8 cellular contexts compared by ENCODE assay signal in the genomic region with DNA sequence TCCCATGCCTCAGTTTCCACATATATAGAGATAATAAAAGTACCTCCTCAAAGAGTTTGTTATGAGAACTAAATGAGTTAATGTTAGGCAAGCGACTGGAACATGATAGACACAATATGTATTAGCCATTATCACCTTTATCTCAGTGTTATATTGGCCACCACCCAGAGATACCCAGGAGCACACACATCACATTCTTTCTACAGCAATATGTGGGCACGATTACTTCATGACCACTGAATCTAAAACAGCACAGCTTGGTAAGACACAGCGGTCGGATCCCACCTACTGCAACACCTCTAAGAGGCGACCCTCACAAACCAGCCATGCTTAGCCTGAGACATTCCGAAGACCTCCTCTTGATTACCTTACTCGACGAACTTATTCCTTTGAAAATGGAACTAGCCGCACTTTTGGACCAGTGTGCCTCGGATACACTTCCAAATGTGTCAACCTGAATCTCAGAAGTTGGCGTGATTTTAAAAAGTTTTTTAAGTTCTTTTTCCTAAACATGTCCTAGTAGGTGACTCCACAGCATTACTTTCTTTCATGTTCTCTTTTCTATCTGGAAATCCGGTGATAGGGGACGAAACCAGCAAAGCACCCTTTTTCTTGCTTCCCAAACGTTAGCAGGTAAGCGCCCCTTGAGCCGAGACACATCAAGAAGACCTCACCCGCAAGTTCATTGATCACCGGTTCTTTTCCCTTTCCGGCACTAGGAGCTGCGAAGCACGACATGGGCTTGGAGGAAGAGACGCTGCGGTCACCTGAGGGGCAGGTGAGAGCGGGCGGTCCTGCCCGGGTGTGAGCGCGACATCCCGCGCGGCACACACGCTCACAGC. TPM values are rescaled to one million over a fixed set of nuclear protein-coding genes. Genes with fewer than 3 reads are reported as not detected.
DNase-seq lines count a peak whose midpoint lies in the region; ATAC-seq and TF ChIP-seq lines count a peak whose summit lies in the region.

No MANE protein-coding gene starts in this region.

- H3K4me3 ChIP-seq in NB4 (ENCODE audit: low read depth, low read length) (peak overlapping the region; percentile 78), cardiac fibroblast (replicated peaks in 1 of 2; ENCODE audit: low read depth in 2 of 2, low read length in 2 of 2) (peak overlapping the region; percentile 93 to 95), mesodermal cell (ENCODE audit: extremely low read depth, insufficient read depth, low read length, poor library complexity, severe bottlenecking) (peak overlapping the region; percentile 70)

- H3K36me3 Mint-ChIP-seq in activated CD4-positive, alpha-beta T cell treated with anti-CD3 and anti-CD28 coated beads for 36 hours (ENCODE audit: low read depth) = peaks cover 8% of the 10 kb centered on the region

- no peak for DNase-seq in activated CD4-positive, alpha-beta T cell treated with anti-CD3 and anti-CD28 coated beads for 36 hours
- DNase-seq in activated CD4-positive, alpha-beta T cell treated with anti-CD3 and anti-CD28 coated beads for 1 hour = no peak
- DNase-seq in NB4 (ENCODE audit: low read depth) (peak; percentile 51), cardiac fibroblast (ENCODE audit: low read depth in 2 of 2) (no peak), NCI-H187 (lab: John Stamatoyannopoulos, UW) (no peak), putamen (ENCODE audit: low spot score) (no peak)
- no peak for DNase-seq in activated CD4-positive, CD25-positive, alpha-beta regulatory T cell (lab: John Stamatoyannopoulos, UW)

- no peaks in the 10 kb centered on the region for H3K27me3 Mint-ChIP-seq in activated CD4-positive, alpha-beta T cell treated with anti-CD3 and anti-CD28 coated beads for 36 hours

- CTCF ChIA-PET in activated CD4-positive, alpha-beta T cell treated with anti-CD3 and anti-CD28 coated beads for 36 hours (lab: Charles Lee) = no interaction called here

- no peak overlapping the region for H3K27ac ChIP-seq in mesodermal cell (ENCODE audit: low read depth, low read length, severe bottlenecking)

- TF ChIP-seq POLR2A in NB4 (IDR thresholded peaks at IDR 0.05; ENCODE audit: extremely low read depth, insufficient read length) = no peak

- no peaks in the 10 kb centered on the region for H3K9me3 ChIP-seq in mesodermal cell (ENCODE audit: control insufficient read depth, low read length)

- H3K4me1 Mint-ChIP-seq in activated CD4-positive, alpha-beta T cell treated with anti-CD3 and anti-CD28 coated beads for 36 hours = peaks cover 57% of the 10 kb centered on the region

- peak overlapping the region; percentile 79 for H3K27ac Mint-ChIP-seq in activated CD4-positive, alpha-beta T cell treated with anti-CD3 and anti-CD28 coated beads for 36 hours

- no peaks in the 10 kb centered on the region for H3K4me1 ChIP-seq in mesodermal cell (ENCODE audit: control insufficient read depth, insufficient read depth, low read length, poor library complexity, severe bottlenecking)

- peak overlapping the region; percentile 91 for H3K4me3 Mint-ChIP-seq in activated CD4-positive, alpha-beta T cell treated with anti-CD3 and anti-CD28 coated beads for 36 hours

- ATAC-seq in activated CD4-positive, alpha-beta T cell treated with anti-CD3 and anti-CD28 coated beads for 36 hours = no peak

- POLR2A ChIA-PET in activated CD4-positive, alpha-beta T cell treated with anti-CD3 and anti-CD28 coated beads for 36 hours (lab: Charles Lee) = no interaction called here

- intact Hi-C loops in activated CD4-positive, alpha-beta T cell treated with anti-CD3 and anti-CD28 coated beads for 36 hours (cut with DNase I, micrococcal nuclease) = loop anchor here (1.0 to 5.0 kb wide), 7 partner anchors 58 to 745 kb away; partner anchors contain the start of genes WRNIP1 (in 2 of the 2) and FOXC1 (in 1 of the 2)

- H3K36me3 ChIP-seq in mesodermal cell (ENCODE audit: control insufficient read depth, insufficient read depth, low read length) = no peaks in the 10 kb centered on the region

- TF ChIP-seq CTCF in NB4 (IDR thresholded peaks at IDR 0.05; ENCODE audit: low read depth, low read length) (no peak), cardiac fibroblast (IDR thresholded peaks at IDR 0.05; ENCODE audit: low read depth, low read length) (no peak)

- WGBS in mesodermal cell (ENCODE audit: insufficient coverage in 2 of 2), 2 experiments = 27 to 38% methylated on average over 21 to 25 of the region's 32 CpGs

- no peaks in the 10 kb centered on the region for H3K9me3 Mint-ChIP-seq in activated CD4-positive, alpha-beta T cell treated with anti-CD3 and anti-CD28 coated beads for 36 hours (ENCODE audit: low read depth)

RNA-seq across cellular contexts. Expression of gene GMDS, which starts 0.9 kb away (rescaled TPM):
- 10 to 100 TPM; 33.2 to 33.5 TPM for total RNA-seq in activated CD4-positive, alpha-beta T cell treated with anti-CD3 and anti-CD28 coated beads for 36 hours
- 12.0 TPM for polyA plus RNA-seq in mesodermal cell (2013, experiment 1 of 2)
- polyA plus RNA-seq in mesodermal cell (2013, experiment 2 of 2) = 12.8 TPM
